ENCODE assay signal across 1 cellular context in the genomic region with DNA sequence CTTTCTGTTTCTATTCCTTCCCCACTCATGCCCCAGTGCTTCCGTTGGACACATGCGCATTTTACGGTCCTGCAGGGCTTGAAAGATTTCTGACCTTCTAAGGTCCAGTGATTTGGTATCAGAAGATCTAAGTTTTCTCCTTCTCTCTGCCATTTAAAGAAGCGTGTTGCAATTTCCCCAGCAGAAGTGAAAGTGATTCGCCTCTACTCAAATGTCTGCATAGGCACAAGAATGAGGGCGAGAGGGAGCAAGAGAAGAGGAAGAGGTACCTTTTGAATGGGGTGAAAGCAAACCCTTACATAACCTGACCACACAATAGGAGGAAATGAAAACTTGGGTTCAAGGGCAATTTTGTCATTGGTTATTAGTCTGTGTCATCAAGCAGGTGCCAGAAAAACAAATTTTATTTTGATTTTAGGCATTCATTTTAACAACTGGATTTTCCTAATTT.
TF ChIP-seq lines count a peak whose summit lies in the region.

No MANE protein-coding gene starts in this region.

TF ChIP-seq in HepG2, 621 proteins besides CTCF, POLR2A, EP300 and RAD21 (continued from another document):
- TF ChIP-seq, protein P1, sequence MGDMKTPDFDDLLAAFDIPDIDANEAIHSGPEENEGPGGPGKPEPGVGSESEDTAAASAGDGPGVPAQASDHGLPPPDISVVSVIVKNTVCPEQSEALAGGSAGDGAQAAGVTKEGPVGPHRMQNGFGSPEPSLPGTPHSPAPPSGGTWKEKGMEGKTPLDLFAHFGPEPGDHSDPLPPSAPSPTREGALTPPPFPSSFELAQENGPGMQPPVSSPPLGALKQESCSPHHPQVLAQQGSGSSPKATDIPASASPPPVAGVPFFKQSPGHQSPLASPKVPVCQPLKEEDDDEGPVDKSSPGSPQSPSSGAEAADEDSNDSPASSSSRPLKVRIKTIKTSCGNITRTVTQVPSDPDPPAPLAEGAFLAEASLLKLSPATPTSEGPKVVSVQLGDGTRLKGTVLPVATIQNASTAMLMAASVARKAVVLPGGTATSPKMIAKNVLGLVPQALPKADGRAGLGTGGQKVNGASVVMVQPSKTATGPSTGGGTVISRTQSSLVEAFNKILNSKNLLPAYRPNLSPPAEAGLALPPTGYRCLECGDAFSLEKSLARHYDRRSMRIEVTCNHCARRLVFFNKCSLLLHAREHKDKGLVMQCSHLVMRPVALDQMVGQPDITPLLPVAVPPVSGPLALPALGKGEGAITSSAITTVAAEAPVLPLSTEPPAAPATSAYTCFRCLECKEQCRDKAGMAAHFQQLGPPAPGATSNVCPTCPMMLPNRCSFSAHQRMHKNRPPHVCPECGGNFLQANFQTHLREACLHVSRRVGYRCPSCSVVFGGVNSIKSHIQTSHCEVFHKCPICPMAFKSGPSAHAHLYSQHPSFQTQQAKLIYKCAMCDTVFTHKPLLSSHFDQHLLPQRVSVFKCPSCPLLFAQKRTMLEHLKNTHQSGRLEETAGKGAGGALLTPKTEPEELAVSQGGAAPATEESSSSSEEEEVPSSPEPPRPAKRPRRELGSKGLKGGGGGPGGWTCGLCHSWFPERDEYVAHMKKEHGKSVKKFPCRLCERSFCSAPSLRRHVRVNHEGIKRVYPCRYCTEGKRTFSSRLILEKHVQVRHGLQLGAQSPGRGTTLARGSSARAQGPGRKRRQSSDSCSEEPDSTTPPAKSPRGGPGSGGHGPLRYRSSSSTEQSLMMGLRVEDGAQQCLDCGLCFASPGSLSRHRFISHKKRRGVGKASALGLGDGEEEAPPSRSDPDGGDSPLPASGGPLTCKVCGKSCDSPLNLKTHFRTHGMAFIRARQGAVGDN (CRISPR knock-in tag; IDR thresholded peaks at IDR 0.05), result no peak
- TF ChIP-seq ATAD3A (CRISPR knock-in tag; IDR thresholded peaks at IDR 0.05), result no peak
- no peak for TF ChIP-seq HES4 (CRISPR knock-in tag; IDR thresholded peaks at IDR 0.05; ENCODE audit: borderline replicate concordance)
- no peak for TF ChIP-seq ZBTB7B (CRISPR knock-in tag; IDR thresholded peaks at IDR 0.05)
- TF ChIP-seq NFYC (CRISPR knock-in tag; IDR thresholded peaks at IDR 0.05), result no peak
